Comparison of ENCODE assay signal across 17 cellular contexts in the genomic region with DNA sequence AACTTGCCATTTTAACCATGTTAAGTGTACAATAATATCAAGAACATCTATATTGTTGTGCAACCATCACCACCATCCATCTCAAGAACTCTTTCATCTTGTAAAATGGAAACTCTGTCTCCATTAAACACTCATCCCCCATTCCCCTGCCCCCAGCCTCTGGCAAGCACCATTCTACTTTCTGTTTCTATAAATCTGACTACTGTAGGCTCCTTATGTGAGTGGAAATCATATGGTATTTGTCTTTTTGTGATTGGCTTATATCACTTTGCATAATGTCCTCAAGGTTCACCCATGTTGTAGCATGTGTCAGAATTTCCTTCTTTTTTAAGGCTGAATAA.
DNase-seq lines count a peak whose midpoint lies in the region; ATAC-seq and TF ChIP-seq lines count a peak whose summit lies in the region.
"Had no signal": no experiment of that assay in that cellular context is flagged by ENCODE, and none has a peak within 500 bp of the region (broad histone marks: within the 10 kb centered on the region; RNA-seq: fewer than 3 reads in every experiment).

No MANE protein-coding gene starts in this region.

- no peak overlapping the region for H3K4me3 Mint-ChIP-seq in activated T-cell treated with anti-CD3 and anti-CD28 coated beads, Interleukin-2, amount 50 U/mL, for 72 hours
- H3K4me3 Mint-ChIP-seq in stimulated activated naive CD8-positive, alpha-beta T cell treated with anti-CD3 and anti-CD28 coated beads, Interleukin-15, amount 100 ng/mL, for 72 hours, result no peak overlapping the region
- H3K4me3 Mint-ChIP-seq: GM23338 had no signal

- peaks cover 60% of the 10 kb centered on the region for H3K27me3 Mint-ChIP-seq in activated T-cell treated with anti-CD3 and anti-CD28 coated beads, Interleukin-2, amount 50 U/mL, for 72 hours (ENCODE audit: low read depth)
- H3K27me3 Mint-ChIP-seq in stimulated activated naive CD8-positive, alpha-beta T cell treated with anti-CD3 and anti-CD28 coated beads, Interleukin-15, amount 100 ng/mL, for 72 hours, result peaks cover 23% of the 10 kb centered on the region

- peak; percentile 88 to 90 for ATAC-seq in activated T-cell treated with anti-CD3 and anti-CD28 coated beads, Interleukin-2, amount 50 U/mL, for 72 hours (replicated peaks in 1 of 2)
- peak; percentile 85 for ATAC-seq in stimulated activated naive CD8-positive, alpha-beta T cell treated with anti-CD3 and anti-CD28 coated beads, Interleukin-15, amount 100 ng/mL, for 72 hours
- ATAC-seq: GM23338, HCT116, PC-3 had no signal

- peaks cover 2 to 5% of the 10 kb centered on the region in 2 donors for H3K36me3 Mint-ChIP-seq in activated T-cell treated with anti-CD3 and anti-CD28 coated beads, Interleukin-2, amount 50 U/mL, for 72 hours (ENCODE audit: insufficient read depth in 2 of 2)

- peak overlapping the region; percentile 24 for H3K27ac Mint-ChIP-seq in activated T-cell treated with anti-CD3 and anti-CD28 coated beads, Interleukin-2, amount 50 U/mL, for 72 hours
- H3K27ac Mint-ChIP-seq in stimulated activated naive CD8-positive, alpha-beta T cell treated with anti-CD3 and anti-CD28 coated beads, Interleukin-15, amount 100 ng/mL, for 72 hours, result no peak overlapping the region
- H3K27ac Mint-ChIP-seq: GM23338 had no signal

- DNase-seq in activated CD4-positive, alpha-beta T cell treated with anti-CD3 and anti-CD28 coated beads, Interleukin-2, amount 50 U/mL, for 48 hours, result peak; percentile 14 to 29
- no peak for DNase-seq in activated CD4-positive, alpha-beta T cell treated with anti-CD3 and anti-CD28 coated beads, Interleukin-2, amount 50 U/mL, for 4 hours
- peak; percentile 32 for DNase-seq in stimulated activated CD4-positive, alpha-beta T cell treated with anti-CD3 and anti-CD28 coated beads, Interleukin-15, amount 100 ng/mL, for 24 hours
- no peak for DNase-seq in stimulated activated CD4-positive, alpha-beta T cell treated with anti-CD3 and anti-CD28 coated beads, Interleukin-2, amount 100 ng/mL, for 48 hours
- peak; percentile 48 to 59 for DNase-seq in activated T-cell treated with anti-CD3 and anti-CD28 coated beads, Interleukin-2, amount 50 U/mL, for 72 hours
- DNase-seq in stimulated activated naive CD8-positive, alpha-beta T cell treated with anti-CD3 and anti-CD28 coated beads, Interleukin-15, amount 100 ng/mL, for 72 hours, result no peak
- DNase-seq in GM20000 (ENCODE audit: low spot score), result no peak
- DNase-seq: DND-41, GF-D8, KBM-7, NCI-H1092 treated with DMSO at 0.1 percent for 48 hours, NCI-H2081 treated with DMSO at 0.1 percent for 48 hours, NCI-H510A, NCI-H774, PC-3 had no signal

- TF ChIP-seq CTCF in GM20000 (IDR thresholded peaks at IDR 0.05; ENCODE audit: extremely low read depth, missing control alignments), result no peak

- H3K4me1 Mint-ChIP-seq in activated T-cell treated with anti-CD3 and anti-CD28 coated beads, Interleukin-2, amount 50 U/mL, for 72 hours (ENCODE audit: low read depth), result peaks cover 16% of the 10 kb centered on the region
- no peaks in the 10 kb centered on the region for H3K4me1 Mint-ChIP-seq in stimulated activated naive CD8-positive, alpha-beta T cell treated with anti-CD3 and anti-CD28 coated beads, Interleukin-15, amount 100 ng/mL, for 72 hours
- H3K4me1 Mint-ChIP-seq: GM23338 had no signal

- peaks cover 5 to 6% of the 10 kb centered on the region in 2 donors for H3K9me3 Mint-ChIP-seq in activated T-cell treated with anti-CD3 and anti-CD28 coated beads, Interleukin-2, amount 50 U/mL, for 72 hours
- H3K9me3 Mint-ChIP-seq in stimulated activated naive CD8-positive, alpha-beta T cell treated with anti-CD3 and anti-CD28 coated beads, Interleukin-15, amount 100 ng/mL, for 72 hours, result peaks cover 25 to 35% of the 10 kb centered on the region in 2 donors

Comparison
In these comparisons a context has a peak if more than half of its experiments do, and no peak if none do; other contexts are left out.
1. DNase-seq: peak in activated CD4-positive, alpha-beta T cell treated with anti-CD3 and anti-CD28 coated beads, Interleukin-2, amount 50 U/mL, for 48 hours (2 of 2), stimulated activated CD4-positive, alpha-beta T cell treated with anti-CD3 and anti-CD28 coated beads, Interleukin-15, amount 100 ng/mL, for 24 hours (single experiment) and activated T-cell treated with anti-CD3 and anti-CD28 coated beads, Interleukin-2, amount 50 U/mL, for 72 hours (2 of 2); none in activated CD4-positive, alpha-beta T cell treated with anti-CD3 and anti-CD28 coated beads, Interleukin-2, amount 50 U/mL, for 4 hours (0 of 2), stimulated activated CD4-positive, alpha-beta T cell treated with anti-CD3 and anti-CD28 coated beads, Interleukin-2, amount 100 ng/mL, for 48 hours (0 of 2), stimulated activated naive CD8-positive, alpha-beta T cell treated with anti-CD3 and anti-CD28 coated beads, Interleukin-15, amount 100 ng/mL, for 72 hours (0 of 2) and GM20000 (single experiment).